ENCODE assay signal across 15 cellular contexts in genomic region chr2:120919216-120919615, GRCh38.
A peak's percentile ranks its signal among the peaks of the same experiment; 100 is the strongest.
DNase-seq lines count a peak whose midpoint lies in the region; TF ChIP-seq lines count a peak whose summit lies in the region.
"Had no signal": no experiment of that assay in that cellular context is flagged by ENCODE, and none has a peak within 500 bp of the region (broad histone marks: within the 10 kb centered on the region; RNA-seq: fewer than 3 reads in every experiment).

No MANE protein-coding gene starts in this region.

- no peak overlapping the region for H3K14ac ChIP-seq in mesenchymal stem cell (ENCODE audit: low read length in 2 of 2)

- H3K4me3 ChIP-seq in ascending aorta (no peak overlapping the region), mesenchymal stem cell (ENCODE audit: insufficient read depth in 1 of 2, low read depth in 1 of 2, low read length in 2 of 2) (no peak overlapping the region), tibial artery (no peak overlapping the region)
- H3K4me3 ChIP-seq: GM23338 had no signal

- peak overlapping the region; percentile 12 for H3K27ac Mint-ChIP-seq in osteocyte (ENCODE audit: unreplicated experiment)
- H3K27ac Mint-ChIP-seq: B cell; CD4-positive, alpha-beta T cell; GM23338 had no signal

- no peak for DNase-seq in ascending aorta (ENCODE audit: low spot score in 2 of 2)
- DNase-seq in mesenchymal stem cell, result no peak
- no peak for DNase-seq in osteocyte (ENCODE audit: extremely low spot score, unreplicated experiment)
- no peak for DNase-seq in tibial artery
- no peak for DNase-seq in occipital lobe (lab: John Stamatoyannopoulos, UW)
- no peak for DNase-seq in NCI-H2196 (lab: John Stamatoyannopoulos, UW; ENCODE audit: unreplicated experiment)
- DNase-seq in effector CD8-positive, alpha-beta T cell (lab: John Stamatoyannopoulos, UW), result no peak
- DNase-seq in NOMO-1 treated with dmso at 0.1 percent for 144 hours (lab: John Stamatoyannopoulos, UW; ENCODE audit: unreplicated experiment), result no peak
- DNase-seq: C1 segment of cervical spinal cord; CD4-positive, alpha-beta T cell; DMS79 treated with DMSO at 0.1 percent for 48 hours; EL; H7 had no signal

- no peak overlapping the region for H2BK120ac ChIP-seq in mesenchymal stem cell (ENCODE audit: low read depth, low read length)

- no peak overlapping the region for H3K9ac ChIP-seq in mesenchymal stem cell (ENCODE audit: low read length)

- no peak overlapping the region for H3K23ac ChIP-seq in mesenchymal stem cell (ENCODE audit: low read length in 2 of 2)

- 97% methylated on average over 8 of the region's 8 CpGs for WGBS in mesenchymal stem cell

- H3K4me1 Mint-ChIP-seq in osteocyte (ENCODE audit: unreplicated experiment), result peaks cover 71% of the 10 kb centered on the region
- H3K4me1 Mint-ChIP-seq: B cell had no signal

- no peak overlapping the region for H3K4me3 Mint-ChIP-seq in osteocyte (ENCODE audit: unreplicated experiment)
- H3K4me3 Mint-ChIP-seq: B cell; CD4-positive, alpha-beta T cell; GM23338 had no signal

- TF ChIP-seq CTCF in ascending aorta (IDR thresholded peaks at IDR 0.05) (no peak), osteocyte (IDR thresholded peaks at IDR 0.05) (no peak), tibial artery (IDR thresholded peaks at IDR 0.05) (no peak)

- H3K27me3 ChIP-seq in ascending aorta (no peaks in the 10 kb centered on the region), mesenchymal stem cell (ENCODE audit: control insufficient read depth in 1 of 2, insufficient read depth in 1 of 2, low read length in 2 of 2) (no peaks in the 10 kb centered on the region), tibial artery (no peaks in the 10 kb centered on the region)

- no peaks in the 10 kb centered on the region for H3K27me3 Mint-ChIP-seq in osteocyte (ENCODE audit: unreplicated experiment)
- H3K27me3 Mint-ChIP-seq: B cell; CD4-positive, alpha-beta T cell had no signal

- peak overlapping the region in 1 of 2 experiments; percentile 80 for H2BK12ac ChIP-seq in mesenchymal stem cell (ENCODE audit: low read length in 2 of 2)

- no peak overlapping the region for H3K4me2 ChIP-seq in mesenchymal stem cell (ENCODE audit: low read length, poor library complexity, severe bottlenecking)
- H3K4me2 ChIP-seq: GM23338 had no signal

- no peak overlapping the region for H2BK5ac ChIP-seq in mesenchymal stem cell (ENCODE audit: low read depth, low read length, poor library complexity, severe bottlenecking)

- H3K18ac ChIP-seq in mesenchymal stem cell (ENCODE audit: low read depth in 1 of 2, low read length in 2 of 2), result peak overlapping the region in 1 of 2 experiments; percentile 7

- intact Hi-C loops in ascending aorta (cut with DNase I), result no loop called here
- intact Hi-C loops in tibial artery (cut with DNase I; ENCODE audit: low total_unique reads), result loop anchor here (5.0 to 10.0 kb wide), 2 partner anchors 184 to 372 kb away; partner anchors contain the start of gene GLI2

- no peak overlapping the region for H2BK15ac ChIP-seq in mesenchymal stem cell (ENCODE audit: low read depth, poor library complexity, severe bottlenecking)

- H4K91ac ChIP-seq in mesenchymal stem cell (ENCODE audit: low read length), result peak overlapping the region; percentile 5

- peak overlapping the region; percentile 83 to 85 for H3K27ac ChIP-seq in ascending aorta
- no peak overlapping the region for H3K27ac ChIP-seq in mesenchymal stem cell (ENCODE audit: low read length, poor library complexity, severe bottlenecking)
- peak overlapping the region; percentile 71 to 80 for H3K27ac ChIP-seq in tibial artery

- H3K36me3 ChIP-seq in ascending aorta (no peaks in the 10 kb centered on the region), mesenchymal stem cell (ENCODE audit: control insufficient read depth in 1 of 2, insufficient read depth in 2 of 2, low read depth in 1 of 2, low read length in 2 of 2) (peaks cover 11 to 18% of the 10 kb centered on the region in 2 experiments), tibial artery (no peaks in the 10 kb centered on the region)

- H4K8ac ChIP-seq in mesenchymal stem cell (ENCODE audit: low read length), result no peak overlapping the region

- peak overlapping the region in 1 of 2 experiments; percentile 10 for H3K4ac ChIP-seq in mesenchymal stem cell (ENCODE audit: low read depth in 1 of 2, low read length in 2 of 2)

- peak overlapping the region; percentile 51 for H2AK5ac ChIP-seq in mesenchymal stem cell (ENCODE audit: low read length, severe bottlenecking)

- H3K4me1 ChIP-seq in ascending aorta (peaks cover 22 to 39% of the 10 kb centered on the region in 2 donors), mesenchymal stem cell (ENCODE audit: control insufficient read depth, insufficient read depth, low read depth, low read length) (peaks cover 47% of the 10 kb centered on the region), tibial artery (peaks cover 0 to 62% (median 47%) of the 10 kb centered on the region in 4 donors)

- no peak overlapping the region for H2AFZ ChIP-seq in mesenchymal stem cell (ENCODE audit: low read depth, low read length)
- H2AFZ ChIP-seq: GM23338 had no signal

- H3K9me3 ChIP-seq in ascending aorta, result no peaks in the 10 kb centered on the region
- no peaks in the 10 kb centered on the region for H3K9me3 ChIP-seq in mesenchymal stem cell (ENCODE audit: control insufficient read depth, low read length)
- no peaks in the 10 kb centered on the region for H3K9me3 ChIP-seq in tibial artery

- no peaks in the 10 kb centered on the region for H3K9me3 Mint-ChIP-seq in osteocyte (ENCODE audit: unreplicated experiment)
- H3K9me3 Mint-ChIP-seq: CD4-positive, alpha-beta T cell; GM23338 had no signal

- H3K79me1 ChIP-seq in mesenchymal stem cell (replicated peaks; ENCODE audit: low read length, poor library complexity, severe bottlenecking), result peaks cover 28% of the 10 kb centered on the region

- H3K36me3 Mint-ChIP-seq in osteocyte (ENCODE audit: unreplicated experiment), result no peaks in the 10 kb centered on the region
